23 cellular contexts compared by ENCODE assay signal in the genomic region with DNA sequence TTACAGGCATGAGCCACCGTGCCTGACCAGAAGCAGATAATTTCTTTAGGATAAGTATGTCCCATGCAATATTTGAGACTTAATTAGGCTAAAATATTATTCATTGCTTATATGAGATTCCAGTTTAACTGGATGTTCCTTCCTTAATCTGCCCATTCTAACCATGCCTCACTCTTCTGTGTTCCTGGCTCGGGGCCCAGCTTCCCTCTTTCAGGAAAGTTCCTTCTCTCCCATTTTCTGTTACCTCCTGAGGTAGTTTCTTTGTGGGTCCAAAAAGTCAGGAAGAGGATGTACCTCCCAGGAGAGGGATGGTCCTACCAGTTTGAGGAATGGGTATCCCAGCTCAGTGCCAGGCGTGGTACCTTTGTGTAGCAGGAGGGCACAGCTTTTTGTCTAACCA. TPM values are rescaled to one million over a fixed set of nuclear protein-coding genes. Genes with fewer than 3 reads are reported as not detected.
A peak's percentile ranks its signal among the peaks of the same experiment; 100 is the strongest.
DNase-seq lines count a peak whose midpoint lies in the region; ATAC-seq and TF ChIP-seq lines count a peak whose summit lies in the region.
"Had no signal": no experiment of that assay in that cellular context is flagged by ENCODE, and none has a peak within 500 bp of the region (broad histone marks: within the 10 kb centered on the region; RNA-seq: fewer than 3 reads in every experiment).

No MANE protein-coding gene starts in this region.

- no peak for TF ChIP-seq CTCF in esophagus squamous epithelium (IDR thresholded peaks at IDR 0.05)
- no peak for TF ChIP-seq CTCF in uterus (IDR thresholded peaks at IDR 0.05)
- no peak for TF ChIP-seq CTCF in omental fat pad (IDR thresholded peaks at IDR 0.05)

- no peaks in the 10 kb centered on the region for H3K27me3 Mint-ChIP-seq in activated CD4-positive, alpha-beta T cell treated with anti-CD3 and anti-CD28 coated beads for 36 hours
- H3K27me3 Mint-ChIP-seq: activated B cell treated with CpG ODN at 0.5 μM for 24 hours; activated CD4-positive, alpha-beta memory T cell treated with anti-CD3 and anti-CD28 coated beads, Interleukin-2, amount 10 ng/mL, durations not matched to agents 7 days and 5 days; activated naive CD8-positive, alpha-beta T cell treated with anti-CD3 and anti-CD28 coated beads, Interleukin-2, amount 10 ng/mL, durations not matched to agents 7 days and 5 days had no signal

- H3K4me1 Mint-ChIP-seq in activated CD4-positive, alpha-beta T cell treated with anti-CD3 and anti-CD28 coated beads for 36 hours: peaks cover 12% of the 10 kb centered on the region

- intact Hi-C loops in Right ventricle myocardium superior (cut with DNase I): no loop called here
- intact Hi-C loops in Right ventricle myocardium inferior (cut with DNase I): no loop called here
- intact Hi-C loops in esophagus squamous epithelium (cut with DNase I): no loop called here
- intact Hi-C loops in posterior vena cava (cut with DNase I): no loop called here
- intact Hi-C loops in uterus (cut with DNase I; ENCODE audit: low total_unique reads): no loop called here
- intact Hi-C loops in activated CD4-positive, alpha-beta T cell treated with anti-CD3 and anti-CD28 coated beads for 36 hours (cut with DNase I, micrococcal nuclease): no loop called here

- no peak overlapping the region for H3K4me3 Mint-ChIP-seq in activated CD4-positive, alpha-beta T cell treated with anti-CD3 and anti-CD28 coated beads for 36 hours
- H3K4me3 Mint-ChIP-seq: activated B cell treated with CpG ODN at 0.5 μM for 24 hours; activated CD4-positive, alpha-beta memory T cell treated with anti-CD3 and anti-CD28 coated beads, Interleukin-2, amount 10 ng/mL, durations not matched to agents 7 days and 5 days; activated naive CD8-positive, alpha-beta T cell treated with anti-CD3 and anti-CD28 coated beads, Interleukin-2, amount 10 ng/mL, durations not matched to agents 7 days and 5 days; CD8-positive, alpha-beta T cell had no signal

- H3K9me3 ChIP-seq in esophagus squamous epithelium: no peaks in the 10 kb centered on the region
- H3K9me3 ChIP-seq in uterus: no peaks in the 10 kb centered on the region
- H3K9me3 ChIP-seq: right lobe of liver had no signal

- peak overlapping the region; percentile 81 to 91 (median 86) for H3K27ac ChIP-seq in esophagus squamous epithelium
- peak overlapping the region; percentile 72 to 81 for H3K27ac ChIP-seq in uterus
- H3K27ac ChIP-seq: PC-9, right lobe of liver had no signal

- TF ChIP-seq POLR2A in esophagus squamous epithelium (IDR thresholded peaks at IDR 0.05) (no peak), uterus (IDR thresholded peaks at IDR 0.05) (no peak)

- peaks cover 2% of the 10 kb centered on the region for H3K36me3 Mint-ChIP-seq in activated CD4-positive, alpha-beta T cell treated with anti-CD3 and anti-CD28 coated beads for 36 hours (ENCODE audit: low read depth)

- no peak overlapping the region for H3K4me3 ChIP-seq in esophagus squamous epithelium
- no peak overlapping the region for H3K4me3 ChIP-seq in uterus
- H3K4me3 ChIP-seq: K562, PC-9, right lobe of liver had no signal

- DNase-seq in Right ventricle myocardium superior: peak; percentile 30
- no peak for DNase-seq in Right ventricle myocardium inferior (ENCODE audit: missing footprints)
- no peak for DNase-seq in esophagus squamous epithelium (lab: John Stamatoyannopoulos, UW)
- peak; percentile 29 for DNase-seq in posterior vena cava (ENCODE audit: low spot score)
- no peak for DNase-seq in uterus
- DNase-seq in activated CD4-positive, alpha-beta T cell treated with anti-CD3 and anti-CD28 coated beads for 36 hours: no peak
- DNase-seq in omental fat pad (ENCODE audit: low spot score): no peak
- DNase-seq: ACHN; activated B cell treated with CpG ODN at 0.5 μM for 24 hours; activated CD4-positive, alpha-beta memory T cell treated with anti-CD3 and anti-CD28 coated beads, Interleukin-2, amount 10 ng/mL, durations not matched to agents 7 days and 5 days; activated naive CD8-positive, alpha-beta T cell treated with anti-CD3 and anti-CD28 coated beads, Interleukin-2, amount 10 ng/mL, durations not matched to agents 7 days and 5 days; activated T-cell treated with anti-CD3 and anti-CD28 coated beads, Interleukin-2, amount 50 U/mL, for 1 hour; CD8-positive, alpha-beta T cell; DMS53; NCI-H1694 treated with DMSO at 0.1 percent for 48 hours; NCI-H2227 treated with DMSO at 0.1 percent for 48 hours; NCI-H82; occipital lobe; PC-9; stimulated activated CD4-positive, alpha-beta T cell treated with anti-CD3 and anti-CD28 coated beads, Interleukin-2, amount 100 ng/mL, for 24 hours had no signal

- CTCF ChIA-PET in activated CD4-positive, alpha-beta T cell treated with anti-CD3 and anti-CD28 coated beads for 36 hours (lab: Charles Lee): interaction anchor here (0.8 to 1.4 kb wide), 4 partner anchors 14 to 45 kb away, joined by 3 to 4 read pairs (median 4); no protein-coding TSS in a partner anchor

- peaks cover 32 to 76% (median 44%) of the 10 kb centered on the region in 3 donors for H3K4me1 ChIP-seq in esophagus squamous epithelium
- H3K4me1 ChIP-seq in uterus: peaks cover 0 to 8% of the 10 kb centered on the region in 2 donors

- POLR2A ChIA-PET in activated CD4-positive, alpha-beta T cell treated with anti-CD3 and anti-CD28 coated beads for 36 hours (lab: Charles Lee): no interaction called here

- H3K9me3 Mint-ChIP-seq in activated CD4-positive, alpha-beta T cell treated with anti-CD3 and anti-CD28 coated beads for 36 hours (ENCODE audit: low read depth): no peaks in the 10 kb centered on the region
- H3K9me3 Mint-ChIP-seq: activated B cell treated with CpG ODN at 0.5 μM for 24 hours; activated CD4-positive, alpha-beta memory T cell treated with anti-CD3 and anti-CD28 coated beads, Interleukin-2, amount 10 ng/mL, durations not matched to agents 7 days and 5 days; activated naive CD8-positive, alpha-beta T cell treated with anti-CD3 and anti-CD28 coated beads, Interleukin-2, amount 10 ng/mL, durations not matched to agents 7 days and 5 days; CD8-positive, alpha-beta T cell had no signal

- H3K27me3 ChIP-seq in esophagus squamous epithelium: no peaks in the 10 kb centered on the region
- H3K27me3 ChIP-seq in uterus: no peaks in the 10 kb centered on the region
- H3K27me3 ChIP-seq: right lobe of liver had no signal

- ATAC-seq in Right ventricle myocardium superior (ENCODE audit: poor library complexity) (no peak), Right ventricle myocardium inferior (no peak), GM18517 (IDR thresholded peaks at IDR 0.05; ENCODE audit: unreplicated experiment) (no peak), omental fat pad (ENCODE audit: low FRiP score) (no peak)
- ATAC-seq in activated CD4-positive, alpha-beta T cell treated with anti-CD3 and anti-CD28 coated beads for 36 hours: no peak
- ATAC-seq: CD8-positive, alpha-beta T cell; K562; right lobe of liver had no signal

- no peak overlapping the region for H3K27ac Mint-ChIP-seq in activated CD4-positive, alpha-beta T cell treated with anti-CD3 and anti-CD28 coated beads for 36 hours
- H3K27ac Mint-ChIP-seq: activated B cell treated with CpG ODN at 0.5 μM for 24 hours; activated CD4-positive, alpha-beta memory T cell treated with anti-CD3 and anti-CD28 coated beads, Interleukin-2, amount 10 ng/mL, durations not matched to agents 7 days and 5 days; activated naive CD8-positive, alpha-beta T cell treated with anti-CD3 and anti-CD28 coated beads, Interleukin-2, amount 10 ng/mL, durations not matched to agents 7 days and 5 days had no signal

- peaks cover 0 to 39% (median 9%) of the 10 kb centered on the region in 3 donors for H3K36me3 ChIP-seq in esophagus squamous epithelium
- no peaks in the 10 kb centered on the region for H3K36me3 ChIP-seq in uterus

- WGBS in esophagus squamous epithelium, 2 donors: 29 to 80% methylated on average over 2 to 3 of the region's 3 CpGs

RNA-seq across cellular contexts. Expression of a gene that starts 23.3 kb away (rescaled TPM):
- total RNA-seq in Right ventricle myocardium superior (14.3 TPM), Right ventricle myocardium inferior (16.0 TPM), esophagus squamous epithelium (10 to 100 TPM; 14.8 to 27.3 (median 20.4) TPM), posterior vena cava (10 to 100 TPM; 23.3 to 32.9 TPM), uterus (10 to 100 TPM in 3 of 4 donors, 1 to 10 TPM in 1; 6.9 to 69.7 (median 45.5) TPM), omental fat pad (10 to 100 TPM; 19.4 to 38.9 (median 24.3) TPM)
- 10 to 100 TPM; 24.5 to 33.7 TPM for total RNA-seq in activated CD4-positive, alpha-beta T cell treated with anti-CD3 and anti-CD28 coated beads for 36 hours

RNA-seq across cellular contexts. Expression of a gene that starts 36.3 kb away (rescaled TPM):
- total RNA-seq in Right ventricle myocardium superior: 10.6 TPM
- total RNA-seq in Right ventricle myocardium inferior: 10.7 TPM
- 10 to 100 TPM; 16.5 to 21.5 (median 16.9) TPM for total RNA-seq in esophagus squamous epithelium
- total RNA-seq in posterior vena cava: 10 to 100 TPM in 1 of 2 donors, 1 to 10 TPM in 1; 7.3 to 15.1 TPM
- total RNA-seq in uterus: 10 to 100 TPM in 2 of 4 donors, 1 to 10 TPM in 2; 1.2 to 32.7 (median 11.8) TPM
- total RNA-seq in activated CD4-positive, alpha-beta T cell treated with anti-CD3 and anti-CD28 coated beads for 36 hours: 100 to 1,000 TPM; 106 to 133 TPM
- total RNA-seq in omental fat pad: 10 to 100 TPM in 2 of 4 donors, 1 to 10 TPM in 2; 3.2 to 27.1 (median 8.2) TPM

RNA-seq across cellular contexts. Expression of a gene that starts 42.9 kb away (rescaled TPM):
- 23.3 TPM for total RNA-seq in Right ventricle myocardium superior
- total RNA-seq in Right ventricle myocardium inferior: 23.8 TPM
- 10 to 100 TPM; 16.4 to 30.9 (median 20.2) TPM for total RNA-seq in esophagus squamous epithelium
- total RNA-seq in posterior vena cava: 10 to 100 TPM; 21.0 to 27.6 TPM
- total RNA-seq in uterus: 10 to 100 TPM in 3 of 4 donors, not detected in 1; 19.4 to 37.1 (median 35.6) TPM
- 10 to 100 TPM; 50.3 to 63.2 TPM for total RNA-seq in activated CD4-positive, alpha-beta T cell treated with anti-CD3 and anti-CD28 coated beads for 36 hours
- total RNA-seq in omental fat pad: 10 to 100 TPM; 15.9 to 51.5 (median 28.5) TPM

RNA-seq across cellular contexts. Expression of a gene that starts 47.3 kb away (rescaled TPM):
- 145 TPM for total RNA-seq in Right ventricle myocardium superior
- total RNA-seq in Right ventricle myocardium inferior: 151 TPM
- 10 to 100 TPM; 24.9 to 44.2 (median 36.9) TPM for total RNA-seq in esophagus squamous epithelium
- 100 to 1,000 TPM in 1 of 2 donors, 10 to 100 TPM in 1; 75.8 to 111 TPM for total RNA-seq in posterior vena cava
- total RNA-seq in uterus: 100 to 1,000 TPM in 1 of 4 donors, 10 to 100 TPM in 3; 19.7 to 115 (median 34.5) TPM
- total RNA-seq in activated CD4-positive, alpha-beta T cell treated with anti-CD3 and anti-CD28 coated beads for 36 hours: 10 to 100 TPM; 68.7 to 74.1 TPM
- total RNA-seq in omental fat pad: 10 to 100 TPM; 43.1 to 72.3 (median 50.2) TPM

Comparison
In these comparisons a context has a peak if more than half of its experiments do, and no peak if none do; other contexts are left out.
1. DNase-seq: peak in Right ventricle myocardium superior (single experiment) and posterior vena cava (single experiment); none in Right ventricle myocardium inferior (single experiment), esophagus squamous epithelium (single experiment), uterus (0 of 2), activated CD4-positive, alpha-beta T cell treated with anti-CD3 and anti-CD28 coated beads for 36 hours (single experiment) and omental fat pad (single experiment).